ENCODE assay signal across 24 cellular contexts in the genomic region with DNA sequence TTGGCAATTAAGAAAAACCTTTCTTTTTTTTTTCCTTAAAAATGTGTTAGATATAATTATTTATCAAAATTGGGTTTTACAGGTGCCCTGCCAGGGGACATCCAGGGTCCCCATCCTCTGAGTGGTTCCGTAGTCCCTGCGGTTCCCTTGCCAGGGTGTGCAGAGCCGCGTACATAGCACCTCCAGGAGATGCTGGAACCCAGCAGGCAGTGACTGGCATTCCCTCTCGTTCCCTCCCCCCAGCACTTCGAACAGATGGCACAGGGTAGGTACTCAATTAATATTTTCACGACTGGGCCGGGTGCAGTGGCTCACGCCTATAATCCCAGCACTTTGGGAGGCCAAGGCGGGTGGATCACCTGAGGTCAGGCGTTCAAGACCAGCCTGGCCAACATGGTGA.
"Had no signal": no experiment of that assay in that cellular context is flagged by ENCODE, and none has a peak within 500 bp of the region (broad histone marks: within the 10 kb centered on the region; RNA-seq: fewer than 3 reads in every experiment).

No MANE protein-coding gene starts in this region.

- H3K4me1 Mint-ChIP-seq: central memory CD8-positive, alpha-beta T cell; naive thymus-derived CD4-positive, alpha-beta T cell had no signal

- H3K27ac Mint-ChIP-seq: activated naive CD8-positive, alpha-beta T cell; activated T-helper 2 cell treated with anti-CD3 and anti-CD28 coated beads, Interferon-gamma antibody, Interleukin-2, Interleukin-4, amounts not matched to agents 10 μg/mL and 5 μg/mL and 100 μg/mL, durations not matched to agents 14 hours and 24 hours and 36 hours; naive thymus-derived CD4-positive, alpha-beta T cell; stimulated activated naive CD8-positive, alpha-beta T cell treated with anti-CD3 and anti-CD28 coated beads, Interleukin-15, Interleukin-2, amounts not matched to agents 100 ng/mL and 50 ng/mL, for 24 hours; type B pancreatic cell had no signal

- H3K36me3 ChIP-seq: adrenal gland, breast epithelium, colonic mucosa, lower lobe of right lung, suprapubic skin had no signal

- H3K9me3 ChIP-seq: adrenal gland, breast epithelium, colonic mucosa, lower lobe of right lung, suprapubic skin had no signal

- H3K9me3 Mint-ChIP-seq: activated T-cell treated with anti-CD3 and anti-CD28 coated beads, Interleukin-2, amount 50 U/mL, for 4 hours; activated T-helper 2 cell treated with anti-CD3 and anti-CD28 coated beads, Interferon-gamma antibody, Interleukin-2, Interleukin-4, amounts not matched to agents 10 μg/mL and 5 μg/mL and 100 μg/mL, durations not matched to agents 14 hours and 24 hours and 36 hours; central memory CD8-positive, alpha-beta T cell; naive thymus-derived CD4-positive, alpha-beta T cell; neural crest cell; stimulated activated naive CD8-positive, alpha-beta T cell treated with anti-CD3 and anti-CD28 coated beads, Interleukin-15, Interleukin-2, amounts not matched to agents 100 ng/mL and 50 ng/mL, for 24 hours; type B pancreatic cell had no signal

- H3K4me1 ChIP-seq: breast epithelium, colonic mucosa had no signal

- ATAC-seq: activated T-cell treated with anti-CD3 and anti-CD28 coated beads, Interleukin-2, amount 50 U/mL, for 4 hours; left colon; lower lobe of right lung; naive thymus-derived CD4-positive, alpha-beta T cell had no signal

- DNase-seq: activated CD4-positive, alpha-beta T cell treated with anti-CD3 and anti-CD28 coated beads for 1 hour; activated CD4-positive, alpha-beta T cell treated with anti-CD3 and anti-CD28 coated beads, Interleukin-2, amount 50 U/mL, for 48 hours; activated CD8-positive, alpha-beta memory T cell treated with anti-CD3 and anti-CD28 coated beads, Interleukin-2, amount 50 U/mL, for 48 hours; activated naive CD4-positive, alpha-beta T cell; activated T-cell treated with anti-CD3 and anti-CD28 coated beads, Interleukin-2, amount 50 U/mL, for 4 hours; colonic mucosa; left colon; lower lobe of right lung; naive thymus-derived CD4-positive, alpha-beta T cell; occipital lobe; retina; stimulated activated CD4-positive, alpha-beta T cell treated with anti-CD3 and anti-CD28 coated beads, Interleukin-12 subunit alpha, Interleukin-12 subunit beta, amount 100 ng/mL, for 4 hours; stimulated activated CD4-positive, alpha-beta T cell treated with anti-CD3 and anti-CD28 coated beads, Interleukin-4, amount 100 ng/mL, for 4 hours; T-helper 1 cell; T-helper 9 cell had no signal

- H3K36me3 Mint-ChIP-seq: activated naive CD8-positive, alpha-beta T cell; naive thymus-derived CD4-positive, alpha-beta T cell had no signal

- H3K4me3 ChIP-seq: adrenal gland, breast epithelium, colonic mucosa, lower lobe of right lung, suprapubic skin had no signal

- H3K27ac ChIP-seq: breast epithelium, colonic mucosa, lower lobe of right lung, suprapubic skin had no signal

- H3K27me3 Mint-ChIP-seq: central memory CD8-positive, alpha-beta T cell had no signal

- H3K27me3 ChIP-seq: adrenal gland, breast epithelium, colonic mucosa, suprapubic skin had no signal

- H3K4me3 Mint-ChIP-seq: activated naive CD8-positive, alpha-beta T cell; activated T-cell treated with anti-CD3 and anti-CD28 coated beads, Interleukin-2, amount 50 U/mL, for 4 hours; central memory CD8-positive, alpha-beta T cell; naive thymus-derived CD4-positive, alpha-beta T cell; neural crest cell; stimulated activated naive CD8-positive, alpha-beta T cell treated with anti-CD3 and anti-CD28 coated beads, Interleukin-15, Interleukin-2, amounts not matched to agents 100 ng/mL and 50 ng/mL, for 24 hours; type B pancreatic cell had no signal
